In the genomic region with DNA sequence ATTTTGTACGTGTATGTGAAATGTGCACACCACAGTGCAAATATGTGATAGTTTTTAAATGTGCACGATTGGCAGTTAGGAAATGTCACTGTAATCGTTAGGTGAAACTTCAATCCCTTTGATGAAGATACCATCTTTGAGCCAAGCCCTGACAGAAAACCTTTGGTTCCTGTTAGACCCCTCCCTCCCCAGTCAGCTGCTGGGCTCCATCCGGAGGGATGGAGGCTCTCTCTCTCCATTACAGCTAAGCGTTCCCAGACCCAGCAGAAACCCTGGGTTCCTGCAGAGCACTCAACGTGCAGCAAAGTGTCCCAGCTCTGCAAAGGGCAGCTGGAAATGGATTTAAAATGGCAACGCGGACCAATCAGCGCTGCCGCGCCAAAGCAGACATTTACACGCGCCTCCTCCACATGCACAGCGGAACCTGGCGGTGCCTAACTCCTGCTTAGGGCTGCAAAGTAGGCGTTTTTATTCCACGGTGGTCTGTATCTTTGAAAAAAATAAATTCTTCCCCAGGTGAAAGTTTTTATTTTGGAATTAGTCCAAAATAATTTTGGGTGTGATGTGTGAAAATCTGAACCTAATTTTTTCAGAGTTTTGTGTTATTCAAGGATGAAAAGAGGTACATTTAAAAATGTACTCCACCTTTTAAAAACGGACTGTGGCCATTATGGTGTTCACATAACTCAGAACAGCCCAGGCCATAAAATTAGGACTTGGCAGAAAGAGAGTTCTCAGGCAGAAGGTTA, we compare ENCODE assay signal across 1 cellular context.
A peak's percentile ranks its signal among the peaks of the same experiment; 100 is the strongest.
TF ChIP-seq lines count a peak whose summit lies in the region.

No MANE protein-coding gene starts in this region.

TF ChIP-seq in HepG2, 621 proteins besides CTCF, POLR2A, EP300 and RAD21 (continued from another document and continues in another):
- TF ChIP-seq, protein P1, sequence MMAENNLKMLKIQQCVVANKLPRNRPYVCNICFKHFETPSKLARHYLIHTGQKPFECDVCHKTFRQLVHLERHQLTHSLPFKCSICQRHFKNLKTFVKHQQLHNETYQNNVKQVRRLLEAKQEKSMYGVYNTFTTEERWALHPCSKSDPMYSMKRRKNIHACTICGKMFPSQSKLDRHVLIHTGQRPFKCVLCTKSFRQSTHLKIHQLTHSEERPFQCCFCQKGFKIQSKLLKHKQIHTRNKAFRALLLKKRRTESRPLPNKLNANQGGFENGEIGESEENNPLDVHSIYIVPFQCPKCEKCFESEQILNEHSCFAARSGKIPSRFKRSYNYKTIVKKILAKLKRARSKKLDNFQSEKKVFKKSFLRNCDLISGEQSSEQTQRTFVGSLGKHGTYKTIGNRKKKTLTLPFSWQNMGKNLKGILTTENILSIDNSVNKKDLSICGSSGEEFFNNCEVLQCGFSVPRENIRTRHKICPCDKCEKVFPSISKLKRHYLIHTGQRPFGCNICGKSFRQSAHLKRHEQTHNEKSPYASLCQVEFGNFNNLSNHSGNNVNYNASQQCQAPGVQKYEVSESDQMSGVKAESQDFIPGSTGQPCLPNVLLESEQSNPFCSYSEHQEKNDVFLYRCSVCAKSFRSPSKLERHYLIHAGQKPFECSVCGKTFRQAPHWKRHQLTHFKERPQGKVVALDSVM (CRISPR knock-in tag; IDR thresholded peaks at IDR 0.05), result peak; percentile 65; the same call in 1 of the 2 replicates
- TF ChIP-seq SIX1 (CRISPR knock-in tag; IDR thresholded peaks at IDR 0.05; ENCODE audit: borderline replicate concordance) (no peak), MAFF (IDR thresholded peaks at IDR 0.05; ENCODE audit: low read depth, low read length) (no peak), ZNF883 (CRISPR knock-in tag; IDR thresholded peaks at IDR 0.05; ENCODE audit: not compliant biosample characterization) (no peak), NCOR1 (IDR thresholded peaks at IDR 0.05; ENCODE audit: borderline replicate concordance, low read length) (peak; percentile 48; the same call in 1 of the 2 replicates), MEF2D (CRISPR knock-in tag; IDR thresholded peaks at IDR 0.05) (0 out of 2 replicates have a peak, but pooled peaks have one; percentile 38), ZNF839 (CRISPR knock-in tag; IDR thresholded peaks at IDR 0.05; ENCODE audit: borderline replicate concordance) (no peak), ZFP37 (CRISPR knock-in tag; IDR thresholded peaks at IDR 0.05; ENCODE audit: borderline replicate concordance) (no peak), CCAR2 (optimal IDR thresholded peaks at IDR 0.05; ENCODE audit: low read depth, low read length) (no peak), ZBTB3 (CRISPR knock-in tag; IDR thresholded peaks at IDR 0.05; ENCODE audit: borderline replicate concordance, low read depth) (0 out of 2 replicates have a peak, but pooled peaks have one; percentile 62), ZNF496 (CRISPR knock-in tag; IDR thresholded peaks at IDR 0.05; ENCODE audit: insufficient replicate concordance) (no peak), REL (CRISPR knock-in tag; conservative IDR thresholded peaks at IDR 0.05) (no peak), TMF1 (CRISPR knock-in tag; IDR thresholded peaks at IDR 0.05; ENCODE audit: low read depth) (no peak), ZNF468 (CRISPR knock-in tag; IDR thresholded peaks at IDR 0.05) (no peak), SUZ12 (IDR thresholded peaks at IDR 0.05; ENCODE audit: low read depth, low read length) (no peak), NFE2L2 (IDR thresholded peaks at IDR 0.05; ENCODE audit: low read length) (no peak), MAFK (conservative IDR thresholded peaks at IDR 0.05 in 1 of 2, IDR thresholded peaks at IDR 0.05 in 1 of 2; ENCODE audit: low read length in 2 of 2) (no peak), HNRNPK (IDR thresholded peaks at IDR 0.05; ENCODE audit: low read depth, low read length, poor library complexity, severe bottlenecking) (no peak), ZNF775 (CRISPR knock-in tag; IDR thresholded peaks at IDR 0.05; ENCODE audit: borderline replicate concordance) (peak; percentile 72; the same call in 1 of the 2 replicates), BRD4 (CRISPR knock-in tag; IDR thresholded peaks at IDR 0.05) (no peak), SP140L (CRISPR knock-in tag; IDR thresholded peaks at IDR 0.05; ENCODE audit: borderline replicate concordance) (peak; percentile 27; the same call in 1 of the 2 replicates), ZNF550 (CRISPR knock-in tag; IDR thresholded peaks at IDR 0.05; ENCODE audit: borderline replicate concordance) (no peak), BCL6 (CRISPR knock-in tag; IDR thresholded peaks at IDR 0.05) (peak; percentile 47), ZNF296 (CRISPR knock-in tag; conservative IDR thresholded peaks at IDR 0.05) (no peak), GTF3A (CRISPR knock-in tag; conservative IDR thresholded peaks at IDR 0.05) (no peak), MTF2 (CRISPR knock-in tag; IDR thresholded peaks at IDR 0.05; ENCODE audit: borderline replicate concordance) (no peak), GTF2F1 (IDR thresholded peaks at IDR 0.05; ENCODE audit: low read length) (no peak), ZC3H4 (CRISPR knock-in tag; IDR thresholded peaks at IDR 0.05; ENCODE audit: borderline replicate concordance) (peak; percentile 34; the same call in 1 of the 2 replicates)
- TF ChIP-seq, protein P2, sequence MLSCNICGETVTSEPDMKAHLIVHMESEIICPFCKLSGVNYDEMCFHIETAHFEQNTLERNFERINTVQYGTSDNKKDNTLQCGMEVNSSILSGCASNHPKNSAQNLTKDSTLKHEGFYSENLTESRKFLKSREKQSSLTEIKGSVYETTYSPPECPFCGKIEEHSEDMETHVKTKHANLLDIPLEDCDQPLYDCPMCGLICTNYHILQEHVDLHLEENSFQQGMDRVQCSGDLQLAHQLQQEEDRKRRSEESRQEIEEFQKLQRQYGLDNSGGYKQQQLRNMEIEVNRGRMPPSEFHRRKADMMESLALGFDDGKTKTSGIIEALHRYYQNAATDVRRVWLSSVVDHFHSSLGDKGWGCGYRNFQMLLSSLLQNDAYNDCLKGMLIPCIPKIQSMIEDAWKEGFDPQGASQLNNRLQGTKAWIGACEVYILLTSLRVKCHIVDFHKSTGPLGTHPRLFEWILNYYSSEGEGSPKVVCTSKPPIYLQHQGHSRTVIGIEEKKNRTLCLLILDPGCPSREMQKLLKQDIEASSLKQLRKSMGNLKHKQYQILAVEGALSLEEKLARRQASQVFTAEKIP (CRISPR knock-in tag; IDR thresholded peaks at IDR 0.05; ENCODE audit: borderline replicate concordance), result no peak
- TF ChIP-seq, protein P3, sequence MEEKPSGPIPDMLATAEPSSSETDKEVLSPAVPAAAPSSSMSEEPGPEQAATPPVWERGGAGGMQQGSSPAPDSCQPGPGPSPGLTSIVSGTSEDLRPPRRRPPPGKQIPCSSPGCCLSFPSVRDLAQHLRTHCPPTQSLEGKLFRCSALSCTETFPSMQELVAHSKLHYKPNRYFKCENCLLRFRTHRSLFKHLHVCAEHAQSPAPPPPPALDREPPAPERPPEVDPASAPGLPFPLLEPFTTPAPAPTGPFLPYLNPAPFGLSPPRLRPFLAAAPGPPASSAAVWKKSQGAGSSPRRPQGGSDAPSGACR (CRISPR knock-in tag; IDR thresholded peaks at IDR 0.05), result no peak
- TF ChIP-seq, protein P4, sequence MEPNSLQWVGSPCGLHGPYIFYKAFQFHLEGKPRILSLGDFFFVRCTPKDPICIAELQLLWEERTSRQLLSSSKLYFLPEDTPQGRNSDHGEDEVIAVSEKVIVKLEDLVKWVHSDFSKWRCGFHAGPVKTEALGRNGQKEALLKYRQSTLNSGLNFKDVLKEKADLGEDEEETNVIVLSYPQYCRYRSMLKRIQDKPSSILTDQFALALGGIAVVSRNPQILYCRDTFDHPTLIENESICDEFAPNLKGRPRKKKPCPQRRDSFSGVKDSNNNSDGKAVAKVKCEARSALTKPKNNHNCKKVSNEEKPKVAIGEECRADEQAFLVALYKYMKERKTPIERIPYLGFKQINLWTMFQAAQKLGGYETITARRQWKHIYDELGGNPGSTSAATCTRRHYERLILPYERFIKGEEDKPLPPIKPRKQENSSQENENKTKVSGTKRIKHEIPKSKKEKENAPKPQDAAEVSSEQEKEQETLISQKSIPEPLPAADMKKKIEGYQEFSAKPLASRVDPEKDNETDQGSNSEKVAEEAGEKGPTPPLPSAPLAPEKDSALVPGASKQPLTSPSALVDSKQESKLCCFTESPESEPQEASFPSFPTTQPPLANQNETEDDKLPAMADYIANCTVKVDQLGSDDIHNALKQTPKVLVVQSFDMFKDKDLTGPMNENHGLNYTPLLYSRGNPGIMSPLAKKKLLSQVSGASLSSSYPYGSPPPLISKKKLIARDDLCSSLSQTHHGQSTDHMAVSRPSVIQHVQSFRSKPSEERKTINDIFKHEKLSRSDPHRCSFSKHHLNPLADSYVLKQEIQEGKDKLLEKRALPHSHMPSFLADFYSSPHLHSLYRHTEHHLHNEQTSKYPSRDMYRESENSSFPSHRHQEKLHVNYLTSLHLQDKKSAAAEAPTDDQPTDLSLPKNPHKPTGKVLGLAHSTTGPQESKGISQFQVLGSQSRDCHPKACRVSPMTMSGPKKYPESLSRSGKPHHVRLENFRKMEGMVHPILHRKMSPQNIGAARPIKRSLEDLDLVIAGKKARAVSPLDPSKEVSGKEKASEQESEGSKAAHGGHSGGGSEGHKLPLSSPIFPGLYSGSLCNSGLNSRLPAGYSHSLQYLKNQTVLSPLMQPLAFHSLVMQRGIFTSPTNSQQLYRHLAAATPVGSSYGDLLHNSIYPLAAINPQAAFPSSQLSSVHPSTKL (CRISPR knock-in tag; IDR thresholded peaks at IDR 0.05), result peak; percentile 64; the same call in 1 of the 2 replicates
- TF ChIP-seq, protein P5, sequence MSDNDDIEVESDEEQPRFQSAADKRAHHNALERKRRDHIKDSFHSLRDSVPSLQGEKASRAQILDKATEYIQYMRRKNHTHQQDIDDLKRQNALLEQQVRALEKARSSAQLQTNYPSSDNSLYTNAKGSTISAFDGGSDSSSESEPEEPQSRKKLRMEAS (IDR thresholded peaks at IDR 0.05), result peak; percentile 84
- TF ChIP-seq, protein P6, sequence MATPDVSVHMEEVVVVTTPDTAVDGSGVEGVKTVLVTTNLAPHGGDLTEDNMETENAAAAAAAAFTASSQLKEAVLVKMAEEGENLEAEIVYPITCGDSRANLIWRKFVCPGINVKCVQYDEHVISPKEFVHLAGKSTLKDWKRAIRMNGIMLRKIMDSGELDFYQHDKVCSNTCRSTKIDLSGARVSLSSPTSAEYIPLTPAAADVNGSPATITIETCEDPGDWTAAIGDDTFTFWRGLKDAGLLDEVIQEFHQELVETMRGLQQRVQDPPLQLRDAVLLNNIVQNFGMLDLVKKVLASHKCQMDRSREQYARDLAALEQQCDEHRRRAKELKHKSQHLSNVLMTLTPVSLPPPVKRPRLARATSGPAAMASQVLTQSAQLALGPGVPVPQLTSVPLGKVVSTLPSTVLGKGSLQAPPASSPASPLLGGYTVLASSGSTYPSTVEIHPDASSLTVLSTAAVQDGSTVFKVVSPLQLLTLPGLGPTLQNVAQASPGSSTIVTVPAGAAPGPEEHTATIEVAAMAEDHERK (CRISPR knock-in tag; IDR thresholded peaks at IDR 0.05; ENCODE audit: low read depth), result no peak
- TF ChIP-seq, protein P7, sequence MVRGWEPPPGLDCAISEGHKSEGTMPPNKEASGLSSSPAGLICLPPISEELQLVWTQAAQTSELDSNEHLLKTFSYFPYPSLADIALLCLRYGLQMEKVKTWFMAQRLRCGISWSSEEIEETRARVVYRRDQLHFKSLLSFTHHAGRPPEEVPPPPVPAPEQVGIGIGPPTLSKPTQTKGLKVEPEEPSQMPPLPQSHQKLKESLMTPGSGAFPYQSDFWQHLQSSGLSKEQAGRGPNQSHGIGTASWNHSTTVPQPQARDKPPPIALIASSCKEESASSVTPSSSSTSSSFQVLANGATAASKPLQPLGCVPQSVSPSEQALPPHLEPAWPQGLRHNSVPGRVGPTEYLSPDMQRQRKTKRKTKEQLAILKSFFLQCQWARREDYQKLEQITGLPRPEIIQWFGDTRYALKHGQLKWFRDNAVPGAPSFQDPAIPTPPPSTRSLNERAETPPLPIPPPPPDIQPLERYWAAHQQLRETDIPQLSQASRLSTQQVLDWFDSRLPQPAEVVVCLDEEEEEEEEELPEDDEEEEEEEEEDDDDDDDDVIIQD (CRISPR knock-in tag; IDR thresholded peaks at IDR 0.05; ENCODE audit: low read depth), result no peak; the same call in 1 of the 2 replicates
- TF ChIP-seq, protein P8, sequence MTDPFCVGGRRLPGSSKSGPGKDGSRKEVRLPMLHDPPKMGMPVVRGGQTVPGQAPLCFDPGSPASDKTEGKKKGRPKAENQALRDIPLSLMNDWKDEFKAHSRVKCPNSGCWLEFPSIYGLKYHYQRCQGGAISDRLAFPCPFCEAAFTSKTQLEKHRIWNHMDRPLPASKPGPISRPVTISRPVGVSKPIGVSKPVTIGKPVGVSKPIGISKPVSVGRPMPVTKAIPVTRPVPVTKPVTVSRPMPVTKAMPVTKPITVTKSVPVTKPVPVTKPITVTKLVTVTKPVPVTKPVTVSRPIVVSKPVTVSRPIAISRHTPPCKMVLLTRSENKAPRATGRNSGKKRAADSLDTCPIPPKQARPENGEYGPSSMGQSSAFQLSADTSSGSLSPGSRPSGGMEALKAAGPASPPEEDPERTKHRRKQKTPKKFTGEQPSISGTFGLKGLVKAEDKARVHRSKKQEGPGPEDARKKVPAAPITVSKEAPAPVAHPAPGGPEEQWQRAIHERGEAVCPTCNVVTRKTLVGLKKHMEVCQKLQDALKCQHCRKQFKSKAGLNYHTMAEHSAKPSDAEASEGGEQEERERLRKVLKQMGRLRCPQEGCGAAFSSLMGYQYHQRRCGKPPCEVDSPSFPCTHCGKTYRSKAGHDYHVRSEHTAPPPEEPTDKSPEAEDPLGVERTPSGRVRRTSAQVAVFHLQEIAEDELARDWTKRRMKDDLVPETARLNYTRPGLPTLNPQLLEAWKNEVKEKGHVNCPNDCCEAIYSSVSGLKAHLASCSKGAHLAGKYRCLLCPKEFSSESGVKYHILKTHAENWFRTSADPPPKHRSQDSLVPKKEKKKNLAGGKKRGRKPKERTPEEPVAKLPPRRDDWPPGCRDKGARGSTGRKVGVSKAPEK (CRISPR knock-in tag; IDR thresholded peaks at IDR 0.05; ENCODE audit: borderline replicate concordance), result no peak
